ENCODE assay signal across 16 cellular contexts in genomic region chr3:125077864-125078263, GRCh38.
"Had no signal": no experiment of that assay in that cellular context is flagged by ENCODE, and none has a peak within 500 bp of the region (broad histone marks: within the 10 kb centered on the region; RNA-seq: fewer than 3 reads in every experiment).

No MANE protein-coding gene starts in this region.

- H3K9me3 Mint-ChIP-seq: activated naive CD8-positive, alpha-beta T cell treated with anti-CD3 and anti-CD28 coated beads for 36 hours; activated T-helper 1 cell treated with anti-CD3 and anti-CD28 coated beads, Interleukin-12 subunit alpha, Interleukin-12 subunit beta, Interleukin-2, Interleukin-4 antibody, amounts not matched to agents 30 ng/mL and 10 ng/mL and 1 ng/mL, durations not matched to agents 14 hours and 24 hours and 36 hours; immature natural killer cell; nephron progenitor cell had no signal

- DNase-seq: activated naive CD8-positive, alpha-beta T cell treated with anti-CD3 and anti-CD28 coated beads for 36 hours; aorta; effector memory CD4-positive, alpha-beta T cell; foreskin fibroblast; glutamatergic neuron; immature natural killer cell; mesendoderm; nephron progenitor cell; ovary; stimulated activated CD4-positive, alpha-beta T cell treated with anti-CD3 and anti-CD28 coated beads, Interleukin-1b, Interleukin-23, amount 100 ng/mL, for 48 hours; stimulated activated naive CD4-positive, alpha-beta T cell; T-helper 9 cell had no signal

- H3K27ac Mint-ChIP-seq: activated naive CD8-positive, alpha-beta T cell treated with anti-CD3 and anti-CD28 coated beads for 36 hours; activated T-helper 1 cell treated with anti-CD3 and anti-CD28 coated beads, Interleukin-12 subunit alpha, Interleukin-12 subunit beta, Interleukin-2, Interleukin-4 antibody, amounts not matched to agents 30 ng/mL and 10 ng/mL and 1 ng/mL, durations not matched to agents 14 hours and 24 hours and 36 hours; immature natural killer cell; nephron progenitor cell had no signal

- H3K4me3 ChIP-seq: ovary, tibial nerve, vagina had no signal

- H3K36me3 ChIP-seq: ovary, tibial nerve, vagina had no signal

- H3K27ac ChIP-seq: ovary, tibial nerve, vagina had no signal

- H3K36me3 Mint-ChIP-seq: activated naive CD8-positive, alpha-beta T cell treated with anti-CD3 and anti-CD28 coated beads for 36 hours had no signal

- H3K4me3 Mint-ChIP-seq: activated naive CD8-positive, alpha-beta T cell treated with anti-CD3 and anti-CD28 coated beads for 36 hours; activated T-helper 1 cell treated with anti-CD3 and anti-CD28 coated beads, Interleukin-12 subunit alpha, Interleukin-12 subunit beta, Interleukin-2, Interleukin-4 antibody, amounts not matched to agents 30 ng/mL and 10 ng/mL and 1 ng/mL, durations not matched to agents 14 hours and 24 hours and 36 hours; nephron progenitor cell had no signal

- ATAC-seq: activated CD4-positive, CD25-positive, alpha-beta regulatory T cell treated with anti-CD3 and anti-CD28 coated beads, Interleukin-2, amount 50 U/mL, for 24 hours had no signal

- H3K4me1 ChIP-seq: tibial nerve, vagina had no signal

- H3K27me3 ChIP-seq: ovary, tibial nerve, vagina had no signal

- H3K27me3 Mint-ChIP-seq: activated naive CD8-positive, alpha-beta T cell treated with anti-CD3 and anti-CD28 coated beads for 36 hours had no signal

- H3K9me3 ChIP-seq: ovary, tibial nerve, vagina had no signal
